ENCODE assay signal across 20 cellular contexts in genomic region chr5:67855523-67855922, GRCh38.
DNase-seq lines count a peak whose midpoint lies in the region; ATAC-seq and TF ChIP-seq lines count a peak whose summit lies in the region.
"Had no signal": no experiment of that assay in that cellular context is flagged by ENCODE, and none has a peak within 500 bp of the region (broad histone marks: within the 10 kb centered on the region; RNA-seq: fewer than 3 reads in every experiment).

No MANE protein-coding gene starts in this region.

- no peaks in the 10 kb centered on the region for H3K79me2 ChIP-seq in mammary epithelial cell (ENCODE audit: insufficient read depth, low read length)

- 0% methylated on average over 5 of the region's 5 CpGs for WGBS in mammary epithelial cell (ENCODE audit: low coverage, missing lambda C conversion rate)

- H3K4me3 Mint-ChIP-seq in MCF 10A (ENCODE audit: unreplicated experiment) = no peak overlapping the region
- H3K4me3 Mint-ChIP-seq in nephron = no peak overlapping the region
- no peak overlapping the region for H3K4me3 Mint-ChIP-seq in CD8-positive, alpha-beta memory T cell
- H3K4me3 Mint-ChIP-seq: B cell; CD8-positive, alpha-beta T cell had no signal

- H3K27me3 ChIP-seq in mammary epithelial cell (ENCODE audit: insufficient read depth, low read length) = no peaks in the 10 kb centered on the region
- H3K27me3 ChIP-seq in CD8-positive, alpha-beta memory T cell (ENCODE audit: insufficient read depth, low read length, poor library complexity, severe bottlenecking) = no peaks in the 10 kb centered on the region
- H3K27me3 ChIP-seq: BLaER1 treated with 17β-estradiol and CSF1 and Interleukin-3, amounts not matched to agents 10 nM and 100 nM had no signal

- H3K4me2 ChIP-seq in mammary epithelial cell (ENCODE audit: insufficient read depth, low read depth, low read length) = peak overlapping the region; percentile 49
- H3K4me2 ChIP-seq: A549; BLaER1 treated with 17β-estradiol and CSF1 and Interleukin-3, amounts not matched to agents 10 nM and 100 nM had no signal

- BruUV-seq in mammary epithelial cell (replicated peaks; lab: Mats Ljungman, UMichigan) = no TSS peak
- BruUV-seq in MCF 10A (replicated peaks; lab: Mats Ljungman, UMichigan) = no TSS peak

- H3K9me3 ChIP-seq in mammary epithelial cell (replicated peaks; ENCODE audit: insufficient read depth, low read length) (no peaks in the 10 kb centered on the region), HEK293 (ENCODE audit: control insufficient read depth, insufficient read depth, low read depth, low read length) (no peaks in the 10 kb centered on the region)
- H3K9me3 ChIP-seq in CD8-positive, alpha-beta memory T cell (ENCODE audit: low read length) = no peaks in the 10 kb centered on the region
- H3K9me3 ChIP-seq: A549 had no signal

- intact Hi-C loops in mammary epithelial cell (cut with micrococcal nuclease) (no loop called here), MCF 10A (cut with micrococcal nuclease) (no loop called here), posterior cingulate gyrus (cut with DNase I) (no loop called here)

- H3K27me3 Mint-ChIP-seq in MCF 10A (ENCODE audit: insufficient read depth, unreplicated experiment) (no peaks in the 10 kb centered on the region), nephron (ENCODE audit: low read depth) (no peaks in the 10 kb centered on the region)
- H3K27me3 Mint-ChIP-seq in CD8-positive, alpha-beta memory T cell = peaks cover 0 to 3% of the 10 kb centered on the region in 2 donors
- H3K27me3 Mint-ChIP-seq: B cell had no signal

- H3K4me3 ChIP-seq in mammary epithelial cell (replicated peaks in 1 of 3; ENCODE audit: insufficient read depth in 1 of 3, low read depth in 2 of 3, low read length in 3 of 3) = no peak overlapping the region
- no peak overlapping the region for H3K4me3 ChIP-seq in HEK293 (ENCODE audit: low read depth, low read length)
- H3K4me3 ChIP-seq in CD8-positive, alpha-beta memory T cell (ENCODE audit: low read length) = no peak overlapping the region
- H3K4me3 ChIP-seq: A549; BLaER1 treated with 17β-estradiol and CSF1 and Interleukin-3, amounts not matched to agents 10 nM and 100 nM had no signal

- TF ChIP-seq CTCF in mammary epithelial cell (conservative IDR thresholded peaks at IDR 0.05 in 1 of 2, IDR thresholded peaks at IDR 0.05 in 1 of 2; ENCODE audit: extremely low read depth in 1 of 2, insufficient read depth in 1 of 2, low read depth in 1 of 2, low read length in 2 of 2) (no peak), MCF 10A (IDR thresholded peaks at IDR 0.05; ENCODE audit: unreplicated experiment) (no peak), HEK293 (tag by site-specific recombination; IDR thresholded peaks at IDR 0.05) (no peak), nephron (IDR thresholded peaks at IDR 0.05; ENCODE audit: unreplicated experiment in 3 of 3) (no peak)

- H4K20me1 ChIP-seq in mammary epithelial cell (ENCODE audit: insufficient read depth, low read length) = no peaks in the 10 kb centered on the region
- H4K20me1 ChIP-seq: BLaER1 treated with 17β-estradiol and CSF1 and Interleukin-3, amounts not matched to agents 10 nM and 100 nM had no signal

- peak; percentile 19 for DNase-seq in mammary epithelial cell
- DNase-seq in MCF 10A (ENCODE audit: unreplicated experiment) = no peak
- DNase-seq in posterior cingulate gyrus = no peak
- DNase-seq in CD8-positive, alpha-beta memory T cell = no peak
- DNase-seq in DMS114 treated with DMSO at 0.1 percent for 48 hours (lab: John Stamatoyannopoulos, UW; ENCODE audit: unreplicated experiment) = no peak
- DNase-seq: CD8-positive, alpha-beta T cell; COR-L47; DMS79 treated with DMSO at 0.1 percent for 48 hours; GF-D8; GOT3; H7; KG1 had no signal

- no peak overlapping the region for H3K9ac ChIP-seq in mammary epithelial cell (ENCODE audit: insufficient read depth, low read length)
- H3K9ac ChIP-seq: BLaER1 treated with 17β-estradiol and CSF1 and Interleukin-3, amounts not matched to agents 10 nM and 100 nM had no signal

- CTCF ChIA-PET in mammary epithelial cell (lab: Charles Lee; ENCODE audit: low non-redundant PET) (no interaction called here), MCF 10A (lab: Yijun Ruan, JAX) (no interaction called here), HEK293 (lab: Yijun Ruan, JAX) (no interaction called here)
- CTCF ChIA-PET in CD8-positive, alpha-beta memory T cell (lab: Charles Lee) = no interaction called here

- dilution Hi-C loops in mammary epithelial cell (cut with HindIII; ENCODE audit: low sequenced_read_pairs) = no loop called here

- H3K9me3 Mint-ChIP-seq in MCF 10A (ENCODE audit: unreplicated experiment) = peaks cover 2% of the 10 kb centered on the region
- H3K9me3 Mint-ChIP-seq in nephron = peaks cover 2% of the 10 kb centered on the region
- peaks cover 0 to 5% (median 0%) of the 10 kb centered on the region in 5 donors for H3K9me3 Mint-ChIP-seq in CD8-positive, alpha-beta memory T cell

- H3K4me1 ChIP-seq in mammary epithelial cell (ENCODE audit: insufficient read depth, low read length) (no peaks in the 10 kb centered on the region), HEK293 (ENCODE audit: control insufficient read depth, insufficient read depth, low read length) (no peaks in the 10 kb centered on the region)
- no peaks in the 10 kb centered on the region for H3K4me1 ChIP-seq in CD8-positive, alpha-beta memory T cell (ENCODE audit: insufficient read depth, low read length)
- H3K4me1 ChIP-seq: A549; BLaER1 treated with 17β-estradiol and CSF1 and Interleukin-3, amounts not matched to agents 10 nM and 100 nM had no signal

- H3K36me3 Mint-ChIP-seq in MCF 10A (ENCODE audit: insufficient read depth, unreplicated experiment) (no peaks in the 10 kb centered on the region), nephron (ENCODE audit: low read depth) (no peaks in the 10 kb centered on the region)
- no peaks in the 10 kb centered on the region for H3K36me3 Mint-ChIP-seq in CD8-positive, alpha-beta memory T cell
- H3K36me3 Mint-ChIP-seq: CD8-positive, alpha-beta T cell had no signal

- no peak overlapping the region for H3K27ac Mint-ChIP-seq in MCF 10A (ENCODE audit: low read depth, unreplicated experiment)
- peak overlapping the region in 2 of 3 experiments; percentile 41 to 56 for H3K27ac Mint-ChIP-seq in nephron
- H3K27ac Mint-ChIP-seq in CD8-positive, alpha-beta memory T cell = peak overlapping the region in 1 of 8 donors; percentile 87
- H3K27ac Mint-ChIP-seq: B cell; CD8-positive, alpha-beta T cell had no signal

- H3K27ac ChIP-seq in mammary epithelial cell (ENCODE audit: insufficient read depth, low read depth, low read length) (no peak overlapping the region), HEK293 (ENCODE audit: extremely low read depth, low read depth, low read length) (no peak overlapping the region)
- no peak overlapping the region for H3K27ac ChIP-seq in CD8-positive, alpha-beta memory T cell (ENCODE audit: low read depth, low read length)
- H3K27ac ChIP-seq: 22Rv1; A549; BLaER1 treated with 17β-estradiol and CSF1 and Interleukin-3, amounts not matched to agents 10 nM and 100 nM had no signal

- no peaks in the 10 kb centered on the region for H3K4me1 Mint-ChIP-seq in MCF 10A (ENCODE audit: insufficient read depth, unreplicated experiment)
- H3K4me1 Mint-ChIP-seq in nephron = peaks cover 20% of the 10 kb centered on the region
- H3K4me1 Mint-ChIP-seq in CD8-positive, alpha-beta memory T cell = no peaks in the 10 kb centered on the region
- H3K4me1 Mint-ChIP-seq: B cell had no signal

- in situ Hi-C loops in mammary epithelial cell (cut with MboI; ENCODE audit: low sequenced_read_pairs in 2 of 2) = no loop called here

- H2AFZ ChIP-seq in mammary epithelial cell (ENCODE audit: low read depth, low read length) = peak overlapping the region; percentile 65

- POLR2A ChIA-PET in MCF 10A (lab: Yijun Ruan, JAX) (interaction anchor here (1.0 to 1.2 kb wide), 2 partner anchors 16 to 26 kb away, joined by 3 read pairs; no protein-coding TSS in a partner anchor), HEK293 (lab: Yijun Ruan, JAX) (no interaction called here)
- POLR2A ChIA-PET in CD8-positive, alpha-beta memory T cell (lab: Charles Lee) = interaction anchor here (0.6 kb wide), 1 partner anchor 69 kb away, joined by 3 read pairs; no protein-coding TSS in a partner anchor

- H3K36me3 ChIP-seq in mammary epithelial cell (ENCODE audit: insufficient read depth, low read length) (no peaks in the 10 kb centered on the region), HEK293 (ENCODE audit: control insufficient read depth in 2 of 2, insufficient read depth in 1 of 2, low read length in 2 of 2) (no peaks in the 10 kb centered on the region)
- H3K36me3 ChIP-seq in CD8-positive, alpha-beta memory T cell (ENCODE audit: insufficient read depth, low read length) = no peaks in the 10 kb centered on the region
- H3K36me3 ChIP-seq: BLaER1 treated with 17β-estradiol and CSF1 and Interleukin-3, amounts not matched to agents 10 nM and 100 nM had no signal

- ATAC-seq in HG02588 (IDR thresholded peaks at IDR 0.05; ENCODE audit: unreplicated experiment) = no peak
- ATAC-seq: A549; CD8-positive, alpha-beta T cell; HCT116 had no signal

TF ChIP-seq in HEK293, 187 proteins besides CTCF, POLR2A, EP300 and RAD21:
- TF ChIP-seq ZFHX2 (tag by site-specific recombination; conservative IDR thresholded peaks at IDR 0.05) (peak; percentile 83), ZNF362 (tag by site-specific recombination; IDR thresholded peaks at IDR 0.05) (no peak), SCRT2 (tag by site-specific recombination; IDR thresholded peaks at IDR 0.05) (no peak), FEZF1 (tag by site-specific recombination; IDR thresholded peaks at IDR 0.05) (no peak), EGR2 (tag by site-specific recombination; IDR thresholded peaks at IDR 0.05; ENCODE audit: low read depth) (peak; percentile 73), ZBTB20 (tag by site-specific recombination; IDR thresholded peaks at IDR 0.05) (no peak), ZNF311 (tag by site-specific recombination; IDR thresholded peaks at IDR 0.05; ENCODE audit: borderline replicate concordance) (no peak)
